ENCODE assay signal across 9 cellular contexts in genomic region chr17:351875-352420, GRCh38. TPM values are rescaled to one million over a fixed set of nuclear protein-coding genes. Genes with fewer than 3 reads are reported as not detected.
DNase-seq lines count a peak whose midpoint lies in the region; ATAC-seq and TF ChIP-seq lines count a peak whose summit lies in the region.
"Had no signal": no experiment of that assay in that cellular context is flagged by ENCODE, and none has a peak within 500 bp of the region (broad histone marks: within the 10 kb centered on the region; RNA-seq: fewer than 3 reads in every experiment).

No MANE protein-coding gene starts in this region.

- ATAC-seq in HG03135 (IDR thresholded peaks at IDR 0.05; ENCODE audit: unreplicated experiment): no peak

- intact Hi-C loops in stomach (cut with DNase I; ENCODE audit: low total_unique reads): no loop called here

- peak overlapping the region; percentile 7 to 35 (median 16) for H3K4me3 ChIP-seq in stomach

- H3K27ac ChIP-seq in RWPE1 (peak overlapping the region; percentile 83), cingulate gyrus (ENCODE audit: low read depth, low read length) (peak overlapping the region; percentile 65), stomach (peak overlapping the region; percentile 87 to 93 (median 91))

- POLR2A ChIA-PET in RWPE1 (lab: Yijun Ruan, JAX; ENCODE audit: low non-redundant PET): no interaction called here

- no peak for DNase-seq in RWPE1 (ENCODE audit: low spot score)
- peak; percentile 84 for DNase-seq in mesenteric fat pad (ENCODE audit: low spot score)
- no peak for DNase-seq in stomach
- no peak for DNase-seq in NCI-H187 treated with DMSO at 0.1 percent for 48 hours (lab: John Stamatoyannopoulos, UW)
- DNase-seq in medulla oblongata (ENCODE audit: extremely low spot score): no peak
- DNase-seq: GOT3, naive B cell had no signal

- H3K9me3 ChIP-seq in stomach: no peaks in the 10 kb centered on the region

- no peaks in the 10 kb centered on the region for H3K27me3 ChIP-seq in stomach

- 42 to 62% (median 49%) methylated on average over 19 of the region's 19 CpGs for WGBS in stomach, 5 donors

- TF ChIP-seq CTCF in RWPE1 (conservative IDR thresholded peaks at IDR 0.05; ENCODE audit: low read depth) (no peak), stomach (IDR thresholded peaks at IDR 0.05) (no peak)

- no peaks in the 10 kb centered on the region for H3K36me3 ChIP-seq in stomach

- peaks cover 50 to 78% (median 64%) of the 10 kb centered on the region in 4 donors for H3K4me1 ChIP-seq in stomach

- CTCF ChIA-PET in RWPE1 (lab: Yijun Ruan, JAX): no interaction called here

- no peak for TF ChIP-seq POLR2A in stomach (IDR thresholded peaks at IDR 0.05)

- TF ChIP-seq EP300 in stomach (IDR thresholded peaks at IDR 0.05): no peak

RNA-seq across cellular contexts. Expression of gene RPH3AL, which starts 0.7 kb away (rescaled TPM):
- total RNA-seq in mesenteric fat pad: 31.5 TPM
- total RNA-seq in stomach: 10 to 100 TPM in 3 of 5 donors, 1 to 10 TPM in 2; 4.9 to 38.5 (median 16.0) TPM
- polyA plus RNA-seq in stomach: 10 to 100 TPM in 2 of 3 donors, 1 to 10 TPM in 1; 5.1 to 20.0 (median 18.9) TPM
